Comparison of ENCODE assay signal across 15 cellular contexts in genomic region chr1:81174811-81175476, GRCh38.
DNase-seq lines count a peak whose midpoint lies in the region; ATAC-seq and TF ChIP-seq lines count a peak whose summit lies in the region.
"Had no signal": no experiment of that assay in that cellular context is flagged by ENCODE, and none has a peak within 500 bp of the region (broad histone marks: within the 10 kb centered on the region; RNA-seq: fewer than 3 reads in every experiment).

No MANE protein-coding gene starts in this region.

- BruUV-seq in HCT116 (replicated peaks; lab: Mats Ljungman, UMichigan) = no TSS peak

- no peaks in the 10 kb centered on the region for H4K20me1 ChIP-seq in HCT116 (ENCODE audit: insufficient read depth)

- no peak overlapping the region for H2AFZ ChIP-seq in HCT116 (ENCODE audit: low read depth, low read length, poor library complexity, severe bottlenecking)

- intact Hi-C loops in HCT116 (cut with micrococcal nuclease) = no loop called here

- no peaks in the 10 kb centered on the region; a peak in 1 of 4 replicates for H3K9me3 ChIP-seq in HCT116 (ENCODE audit: control insufficient read depth in 1 of 2, insufficient read depth in 1 of 2, low read depth in 1 of 2, low read length in 2 of 2)
- H3K9me3 ChIP-seq: HAP-1, uterus had no signal

- no peak overlapping the region for H3K27ac ChIP-seq in HCT116 (ENCODE audit: low read depth, low read length)
- H3K27ac ChIP-seq: cardiac muscle cell, esophagus squamous epithelium, uterus had no signal

- no peaks in the 10 kb centered on the region for H3K36me3 ChIP-seq in HCT116 (ENCODE audit: control insufficient read depth in 1 of 2, insufficient read depth in 2 of 2, low read length in 2 of 2)
- H3K36me3 ChIP-seq: cardiac muscle cell, esophagus squamous epithelium, HAP-1, uterus had no signal

- no peaks in the 10 kb centered on the region for H3K27me3 ChIP-seq in HCT116 (ENCODE audit: insufficient read depth, low read length)
- H3K27me3 ChIP-seq: cardiac muscle cell, esophagus squamous epithelium, uterus had no signal

- peak; percentile 94 for ATAC-seq in HCT116
- peak; percentile 42; the same call in 2 of the 3 replicates for ATAC-seq in SK-N-SH treated with all-trans-retinoic acid at 6 μM for 48 hours
- no peak for ATAC-seq in GM19463 (IDR thresholded peaks at IDR 0.05; ENCODE audit: unreplicated experiment)
- ATAC-seq in HG02798 (IDR thresholded peaks at IDR 0.05; ENCODE audit: poor library complexity, unreplicated experiment) = no peak

- H3K79me2 ChIP-seq in HCT116 (ENCODE audit: insufficient read depth, low read length) = no peaks in the 10 kb centered on the region

- peaks cover 3 to 29% of the 10 kb centered on the region in 2 experiments; a peak in 2 of 4 replicates for H3K4me1 ChIP-seq in HCT116 (ENCODE audit: control insufficient read depth in 1 of 2, insufficient read depth in 2 of 2, low read length in 2 of 2)
- H3K4me1 ChIP-seq: esophagus squamous epithelium, HAP-1, uterus had no signal

- no peaks in the 10 kb centered on the region for H3K9me2 ChIP-seq in HCT116 (ENCODE audit: insufficient read depth)

- TF ChIP-seq CTCF in HCT116 (IDR thresholded peaks at IDR 0.05 in 2 of 3, conservative IDR thresholded peaks at IDR 0.05 in 1 of 3; ENCODE audit: borderline replicate concordance in 1 of 3, insufficient read depth in 1 of 3, low read depth in 2 of 3, low read length in 2 of 3) (peak in 2 of 3 experiments; percentile 19 to 24; a peak in 2 of 6 replicates), fibroblast of the aortic adventitia (IDR thresholded peaks at IDR 0.05; ENCODE audit: insufficient read depth, low read length) (no peak)

- H3K4me3 ChIP-seq in HCT116 (replicated peaks in 1 of 2; ENCODE audit: low read depth in 1 of 2, low read length in 2 of 2) (no peak overlapping the region), fibroblast of the aortic adventitia (ENCODE audit: low read depth, low read length) (no peak overlapping the region)
- H3K4me3 ChIP-seq: cardiac muscle cell, esophagus squamous epithelium, HAP-1, uterus had no signal

- peak; percentile 18 for DNase-seq in 8988T
- DNase-seq in HCT116 (ENCODE audit: low read depth, low spot score) = peak; percentile 68
- peak; percentile 31 for DNase-seq in fibroblast of the aortic adventitia (ENCODE audit: low read depth)
- no peak for DNase-seq in stimulated activated naive CD4-positive, alpha-beta T cell treated with Interleukin-2 at 50 U/mL for 16 hours (lab: John Stamatoyannopoulos, UW)
- no peak for DNase-seq in NCI-H1436 treated with DMSO at 0.1 percent for 48 hours (lab: John Stamatoyannopoulos, UW)
- DNase-seq: activated CD4-positive, alpha-beta T cell treated with anti-CD3 and anti-CD28 coated beads, Interleukin-2, amount 10 ng/mL, durations not matched to agents 24 days and 14 days; DMS153; esophagus squamous epithelium; NCI-H1930; uterus had no signal

- no peak overlapping the region for H3K9ac ChIP-seq in HCT116 (ENCODE audit: low read length)

- CTCF ChIA-PET in HCT116 (lab: Charles Lee) = no interaction called here

- POLR2A ChIA-PET in HCT116 (lab: Charles Lee) = no interaction called here

- no peak for TF ChIP-seq POLR2A in HCT116 (IDR thresholded peaks at IDR 0.05; ENCODE audit: borderline replicate concordance, extremely low read depth, insufficient read depth, insufficient read length)

- RAD21 ChIA-PET in HCT116 (lab: Charles Lee; ENCODE audit: low non-redundant PET in 1 of 2, low total read pairs in 2 of 2, uncharacterized antibody in 2 of 2, unreplicated experiment in 2 of 2) = no interaction called here

- H3K4me2 ChIP-seq in HCT116 (ENCODE audit: low read length) = peak overlapping the region; percentile 43

- TF ChIP-seq RAD21 in HCT116 (IDR thresholded peaks at IDR 0.05; ENCODE audit: low read depth) = 0 out of 2 replicates have a peak, but pooled peaks have one; percentile 19

TF ChIP-seq in HCT116, 20 proteins besides CTCF, POLR2A, EP300 and RAD21:
- TF ChIP-seq POLR2AphosphoS5 (IDR thresholded peaks at IDR 0.05; ENCODE audit: low read depth, low read length) = peak; percentile 17; the same call in 1 of the 2 replicates
- TF ChIP-seq SP1 (IDR thresholded peaks at IDR 0.05; ENCODE audit: low read depth) = peak; percentile 66
- TF ChIP-seq JUND (IDR thresholded peaks at IDR 0.05) = peak; percentile 82
- peak; percentile 78 for TF ChIP-seq FOSL1 (IDR thresholded peaks at IDR 0.05; ENCODE audit: low read depth)
- TF ChIP-seq ELF1 (IDR thresholded peaks at IDR 0.05; ENCODE audit: borderline replicate concordance, low read depth) = no peak
- no peak; the same call in 1 of the 2 replicates for TF ChIP-seq CEBPB (IDR thresholded peaks at IDR 0.05; ENCODE audit: low read depth)
- peak; percentile 40; the same call in 1 of the 2 replicates for TF ChIP-seq MAX (IDR thresholded peaks at IDR 0.05)
- peak; percentile 68; the same call in 1 of the 2 replicates for TF ChIP-seq CBX3 (IDR thresholded peaks at IDR 0.05; ENCODE audit: low read depth)
- 0 out of 2 replicates have a peak, but pooled peaks have one; percentile 27 for TF ChIP-seq SIN3A (IDR thresholded peaks at IDR 0.05; ENCODE audit: low read depth)
- TF ChIP-seq ATF3 (IDR thresholded peaks at IDR 0.05) = 0 out of 2 replicates have a peak, but pooled peaks have one; percentile 47
- TF ChIP-seq ZNF274 (IDR thresholded peaks at IDR 0.05; ENCODE audit: low read depth, low read length) = no peak

TF ChIP-seq in SK-N-SH treated with all-trans-retinoic acid at 6 μM for 48 hours, 23 proteins besides CTCF, POLR2A, EP300 and RAD21:
- TF ChIP-seq RARB (CRISPR knock-in tag; IDR thresholded peaks at IDR 0.05) (no peak), ISL1 (CRISPR knock-in tag; IDR thresholded peaks at IDR 0.05) (no peak), TSHZ2 (CRISPR knock-in tag; IDR thresholded peaks at IDR 0.05) (no peak)

Comparison
In these comparisons a context has a peak if more than half of its experiments do, and no peak if none do; other contexts are left out.
1. DNase-seq: peak in 8988T (single experiment), HCT116 (single experiment) and fibroblast of the aortic adventitia (single experiment); none in stimulated activated naive CD4-positive, alpha-beta T cell treated with Interleukin-2 at 50 U/mL for 16 hours (single experiment) and NCI-H1436 treated with DMSO at 0.1 percent for 48 hours (single experiment).
2. ATAC-seq: peak in HCT116 (single experiment) and SK-N-SH treated with all-trans-retinoic acid at 6 μM for 48 hours (single experiment); none in GM19463 (single experiment) and HG02798 (single experiment).